In the genomic region with DNA sequence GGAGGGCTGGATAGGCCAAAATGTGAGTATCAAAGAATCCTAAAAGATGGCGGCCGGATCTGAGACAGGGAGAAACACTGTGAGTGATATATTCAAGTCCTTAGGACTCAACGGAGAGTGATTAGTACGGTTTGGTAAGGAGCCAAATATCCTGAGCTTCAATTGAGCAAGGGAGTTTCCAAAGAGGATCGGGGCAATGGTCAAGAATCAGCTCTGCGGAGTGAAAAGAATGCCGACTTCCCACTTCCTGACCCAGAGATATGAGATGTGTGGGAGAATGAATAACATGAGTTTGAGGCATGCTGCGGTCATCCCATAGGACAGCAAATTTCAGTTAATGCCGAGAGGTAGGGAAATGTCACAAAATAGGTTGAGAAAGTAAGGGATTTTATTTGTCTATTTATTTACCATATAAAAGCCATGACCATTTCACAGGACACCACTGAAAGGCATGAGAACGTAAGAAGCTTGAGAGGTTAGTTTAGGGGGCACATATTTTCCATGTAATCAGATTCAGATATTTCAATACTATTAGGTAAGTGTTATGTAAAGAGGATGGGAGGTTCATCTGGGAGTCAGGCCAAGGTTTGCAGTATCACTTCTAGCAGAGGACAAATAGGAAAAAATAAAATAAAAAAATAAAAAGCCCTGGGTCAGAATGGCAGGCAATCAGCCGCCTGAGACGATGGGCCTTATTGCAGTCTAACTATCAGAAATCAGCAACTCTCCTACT, we compare ENCODE assay signal across 15 cellular contexts.
DNase-seq lines count a peak whose midpoint lies in the region; ATAC-seq and TF ChIP-seq lines count a peak whose summit lies in the region.
"Had no signal": no experiment of that assay in that cellular context is flagged by ENCODE, and none has a peak within 500 bp of the region (broad histone marks: within the 10 kb centered on the region; RNA-seq: fewer than 3 reads in every experiment).

No MANE protein-coding gene starts in this region.

- H3K36me3 ChIP-seq in left lung: no peaks in the 10 kb centered on the region
- H3K36me3 ChIP-seq: heart left ventricle had no signal

- no peak overlapping the region for H3K4me3 ChIP-seq in left lung
- H3K4me3 ChIP-seq: heart left ventricle had no signal

- no peaks in the 10 kb centered on the region for H3K9me3 ChIP-seq in left lung
- H3K9me3 ChIP-seq: heart left ventricle had no signal

- no peak overlapping the region for H3K4me3 Mint-ChIP-seq in T-cell
- H3K4me3 Mint-ChIP-seq: activated CD8-positive, alpha-beta memory T cell treated with anti-CD3 and anti-CD28 coated beads, Interleukin-2, amount 10 ng/mL, durations not matched to agents 7 days and 5 days; stimulated activated naive B cell treated with anti-CD40 and anti-IgM and Interleukin-4, amounts not matched to agents 10 μg/mL and 1 μg/mL and 100 μg/mL, for 72 hours had no signal

- no peaks in the 10 kb centered on the region for H3K27me3 Mint-ChIP-seq in T-cell
- H3K27me3 Mint-ChIP-seq: activated CD8-positive, alpha-beta memory T cell treated with anti-CD3 and anti-CD28 coated beads, Interleukin-2, amount 10 ng/mL, durations not matched to agents 7 days and 5 days; stimulated activated naive B cell treated with anti-CD40 and anti-IgM and Interleukin-4, amounts not matched to agents 10 μg/mL and 1 μg/mL and 100 μg/mL, for 72 hours had no signal

- POLR2A ChIA-PET in T-cell (lab: Charles Lee): no interaction called here

- intact Hi-C loops in left lung (cut with DNase I): no loop called here

- H3K36me3 Mint-ChIP-seq in T-cell: no peaks in the 10 kb centered on the region
- H3K36me3 Mint-ChIP-seq: activated CD8-positive, alpha-beta memory T cell treated with anti-CD3 and anti-CD28 coated beads, Interleukin-2, amount 10 ng/mL, durations not matched to agents 7 days and 5 days; stimulated activated naive B cell treated with anti-CD40 and anti-IgM and Interleukin-4, amounts not matched to agents 10 μg/mL and 1 μg/mL and 100 μg/mL, for 72 hours had no signal

- TF ChIP-seq CTCF in left lung (IDR thresholded peaks at IDR 0.05): no peak

- peak; percentile 41 for ATAC-seq in left lung
- ATAC-seq in T-cell (replicated peaks in 1 of 4): no peak
- no peak for ATAC-seq in HG02678 (IDR thresholded peaks at IDR 0.05; ENCODE audit: unreplicated experiment)
- ATAC-seq: activated CD8-positive, alpha-beta memory T cell treated with anti-CD3 and anti-CD28 coated beads, Interleukin-2, amount 10 ng/mL, durations not matched to agents 7 days and 5 days; stimulated activated naive B cell treated with anti-CD40 and anti-IgM and Interleukin-4, amounts not matched to agents 10 μg/mL and 1 μg/mL and 100 μg/mL, for 72 hours had no signal

- H3K27ac Mint-ChIP-seq in T-cell: no peak overlapping the region
- H3K27ac Mint-ChIP-seq: activated CD8-positive, alpha-beta memory T cell treated with anti-CD3 and anti-CD28 coated beads, Interleukin-2, amount 10 ng/mL, durations not matched to agents 7 days and 5 days; stimulated activated naive B cell treated with anti-CD40 and anti-IgM and Interleukin-4, amounts not matched to agents 10 μg/mL and 1 μg/mL and 100 μg/mL, for 72 hours had no signal

- H3K4me1 Mint-ChIP-seq in T-cell: no peaks in the 10 kb centered on the region
- H3K4me1 Mint-ChIP-seq: activated CD8-positive, alpha-beta memory T cell treated with anti-CD3 and anti-CD28 coated beads, Interleukin-2, amount 10 ng/mL, durations not matched to agents 7 days and 5 days; stimulated activated naive B cell treated with anti-CD40 and anti-IgM and Interleukin-4, amounts not matched to agents 10 μg/mL and 1 μg/mL and 100 μg/mL, for 72 hours had no signal

- DNase-seq in AG08396 (ENCODE audit: low spot score) (peak; percentile 38), HuH-7 (ENCODE audit: low spot score) (peak; percentile 15), astrocyte of the hippocampus (ENCODE audit: low read depth, low spot score) (peak; percentile 72), left lung (no peak), NCI-H187 treated with DMSO at 0.1 percent for 48 hours (lab: John Stamatoyannopoulos, UW) (no peak), T-cell (no peak), ecto neural progenitor cell (ENCODE audit: low spot score) (no peak)
- DNase-seq: activated CD8-positive, alpha-beta memory T cell treated with anti-CD3 and anti-CD28 coated beads, Interleukin-2, amount 10 ng/mL, durations not matched to agents 7 days and 5 days; NCI-H2227 treated with DMSO at 0.1 percent for 48 hours; posterior cingulate gyrus; stimulated activated CD4-positive, alpha-beta T cell treated with anti-CD3 and anti-CD28 coated beads, Interleukin-1b, Interleukin-23, amount 100 ng/mL, for 48 hours; stimulated activated naive B cell treated with anti-CD40 and anti-IgM and Interleukin-4, amounts not matched to agents 10 μg/mL and 1 μg/mL and 100 μg/mL, for 72 hours had no signal

- no peaks in the 10 kb centered on the region for H3K4me1 ChIP-seq in left lung
- H3K4me1 ChIP-seq: heart left ventricle had no signal

- H3K27me3 ChIP-seq in left lung: no peaks in the 10 kb centered on the region
- H3K27me3 ChIP-seq: heart left ventricle had no signal

- no peak overlapping the region for H3K27ac ChIP-seq in left lung
- H3K27ac ChIP-seq: C4-2B had no signal

- CTCF ChIA-PET in T-cell (lab: Charles Lee): no interaction called here

- peaks cover 5 to 14% (median 6%) of the 10 kb centered on the region in 3 donors for H3K9me3 Mint-ChIP-seq in T-cell
- H3K9me3 Mint-ChIP-seq: stimulated activated naive B cell treated with anti-CD40 and anti-IgM and Interleukin-4, amounts not matched to agents 10 μg/mL and 1 μg/mL and 100 μg/mL, for 72 hours had no signal

Comparison
In these comparisons a context has a peak if more than half of its experiments do, and no peak if none do; other contexts are left out.
1. DNase-seq: peak in AG08396 (single experiment), HuH-7 (single experiment) and astrocyte of the hippocampus (single experiment); none in left lung (0 of 2), NCI-H187 treated with DMSO at 0.1 percent for 48 hours (single experiment), T-cell (0 of 34) and ecto neural progenitor cell (single experiment).